ENCODE assay signal across 26 cellular contexts in genomic region chr1:84823991-84824390, GRCh38.
"Had no signal": no experiment of that assay in that cellular context is flagged by ENCODE, and none has a peak within 500 bp of the region (broad histone marks: within the 10 kb centered on the region; RNA-seq: fewer than 3 reads in every experiment).

No MANE protein-coding gene starts in this region.

- H3K9me3 ChIP-seq: esophagus squamous epithelium, suprapubic skin, transverse colon, upper lobe of right lung, uterus had no signal

- H3K27ac ChIP-seq: esophagus squamous epithelium, neural progenitor cell, parathyroid adenoma, suprapubic skin, transverse colon, upper lobe of right lung, uterus had no signal

- H3K4me1 ChIP-seq: esophagus squamous epithelium, parathyroid adenoma, transverse colon, upper lobe of right lung, uterus had no signal

- H3K27me3 ChIP-seq: esophagus squamous epithelium, neural progenitor cell, suprapubic skin, transverse colon, upper lobe of right lung, uterus had no signal

- DNase-seq: cortex of kidney; effector memory CD8-positive, alpha-beta T cell; erythroblast; esophagus squamous epithelium; foreskin melanocyte; glutamatergic neuron; hypothalamus; immature natural killer cell; islet precursor cell; mesendoderm; midbrain; naive thymus-derived CD4-positive, alpha-beta T cell; stimulated activated CD4-positive, alpha-beta T cell treated with anti-CD3 and anti-CD28 coated beads, Interleukin-12 subunit alpha, Interleukin-12 subunit beta, amount 100 ng/mL, for 4 hours; stimulated activated CD4-positive, alpha-beta T cell treated with anti-CD3 and anti-CD28 coated beads, Interleukin-1b, Interleukin-23, amount 100 ng/mL, for 48 hours; stimulated activated CD4-positive, alpha-beta T cell treated with anti-CD3 and anti-CD28 coated beads, Interleukin-4, amount 100 ng/mL, for 1 hour; stimulated activated CD8-positive, alpha-beta memory T cell treated with anti-CD3 and anti-CD28 coated beads, Interleukin-4, amount 100 ng/mL, for 48 hours; stimulated activated naive CD4-positive, alpha-beta T cell; stimulated activated naive CD8-positive, alpha-beta T cell treated with anti-CD3 and anti-CD28 coated beads, Interleukin-15, amount 100 ng/mL, for 72 hours; transverse colon; upper lobe of right lung; uterus had no signal

- ATAC-seq: effector memory CD8-positive, alpha-beta T cell; naive thymus-derived CD4-positive, alpha-beta T cell; sciatic nerve; stimulated activated naive CD8-positive, alpha-beta T cell treated with anti-CD3 and anti-CD28 coated beads, Interleukin-15, amount 100 ng/mL, for 72 hours; upper lobe of right lung had no signal

- H3K36me3 ChIP-seq: esophagus squamous epithelium, neural progenitor cell, suprapubic skin, transverse colon, upper lobe of right lung, uterus had no signal

- H3K4me3 ChIP-seq: esophagus squamous epithelium, neural progenitor cell, smooth muscle cell, suprapubic skin, transverse colon, upper lobe of right lung, uterus had no signal
